In genomic region chr14:63543000-63543825, GRCh38 we compare ENCODE assay signal across 8 cellular contexts. TPM values are rescaled to one million over a fixed set of nuclear protein-coding genes. Genes with fewer than 3 reads are reported as not detected.
DNase-seq lines count a peak whose midpoint lies in the region; TF ChIP-seq lines count a peak whose summit lies in the region.

PPP2R5E (minus strand) TSS chr14:63543377; CDS start chr14:63539685, 3,692 bp downstream.

- H3K36me3 ChIP-seq in neuron (ENCODE audit: insufficient read depth, low read length) (peaks cover 19% of the 10 kb centered on the region), subcutaneous abdominal adipose tissue (ENCODE audit: control insufficient read depth in 5 of 5, insufficient read depth in 5 of 5, low read length in 5 of 5) (peaks cover 0 to 12% (median 8%) of the 10 kb centered on the region in 5 donors)

- H3K9me3 ChIP-seq in neuron (ENCODE audit: low read length) (no peaks in the 10 kb centered on the region), subcutaneous abdominal adipose tissue (ENCODE audit: control insufficient read depth in 5 of 5, low read length in 5 of 5) (no peaks in the 10 kb centered on the region)

- in situ Hi-C loops in SK-MEL-5 (cut with HindIII; ENCODE audit: low pct_unique_long_range_greater_than_20kb, low sequenced_read_pairs): no loop called here

- H3K27ac ChIP-seq in subcutaneous abdominal adipose tissue (ENCODE audit: low read depth, low read length): peak within 1 kb of the TSS; percentile 86

- DNase-seq in GF-D8 (lab: John Stamatoyannopoulos, UW) (peak; percentile 85), HEK293T (ENCODE audit: extremely low spot score) (peak; percentile 93), MV-4-11 (lab: John Stamatoyannopoulos, UW) (peak; percentile 98), SK-MEL-5 (ENCODE audit: low read depth, low spot score) (peak; percentile 98), foreskin melanocyte (peak; percentile 99)
- peak; percentile 98 for DNase-seq in activated naive CD4-positive, alpha-beta T cell treated with Interleukin-2 at 50 U/mL for 16 hours

- CTCF ChIA-PET in HEK293T (lab: Yijun Ruan, JAX): no interaction called here

- H3K4me1 ChIP-seq in neuron (ENCODE audit: insufficient read depth, low read length): peaks cover 10% of the 10 kb centered on the region
- peaks cover 0 to 34% (median 30%) of the 10 kb centered on the region in 5 donors for H3K4me1 ChIP-seq in subcutaneous abdominal adipose tissue (ENCODE audit: control insufficient read depth in 5 of 5, insufficient read depth in 5 of 5, low read length in 5 of 5)

- POLR2A ChIA-PET in HEK293T (lab: Yijun Ruan, JAX): interaction anchor here (0.6 to 3.3 kb wide), 29 partner anchors 8 to 234 kb away, joined by 3 to 18 read pairs (median 3); partner anchors contain the start of gene WDR89

- peak within 1 kb of the TSS; percentile 83 for H2AFZ ChIP-seq in neuron (ENCODE audit: low read depth, low read length)

- peak within 1 kb of the TSS; percentile 79 for H3K4me3 ChIP-seq in neuron (ENCODE audit: low read length)
- H3K4me3 ChIP-seq in subcutaneous abdominal adipose tissue (ENCODE audit: low read depth in 1 of 5, low read length in 5 of 5): peak within 1 kb of the TSS; percentile 84 to 94 (median 92)

- H3K27me3 ChIP-seq in neuron (ENCODE audit: insufficient read depth, low read length): no peaks in the 10 kb centered on the region
- H3K27me3 ChIP-seq in subcutaneous abdominal adipose tissue (ENCODE audit: control insufficient read depth in 5 of 5, insufficient read depth in 4 of 5, low read length in 5 of 5): no peaks in the 10 kb centered on the region

- H3K9ac ChIP-seq in subcutaneous abdominal adipose tissue (ENCODE audit: low read length in 5 of 5): peak within 1 kb of the TSS; percentile 89 to 97 (median 94)

TF ChIP-seq in HEK293T, 16 proteins besides CTCF, POLR2A, EP300 and RAD21:
- TF ChIP-seq NFRKB (IDR thresholded peaks at IDR 0.05) (no peak), PKNOX1 (IDR thresholded peaks at IDR 0.05) (peak; percentile 98), ELF4 (IDR thresholded peaks at IDR 0.05) (peak; percentile 43; the same call in 1 of the 2 replicates), L3MBTL2 (conservative IDR thresholded peaks at IDR 0.05) (peak; percentile 63)
TF ChIP-seq in HEK293T: peak in this region for 3.

RNA-seq across cellular contexts. Expression of gene PPP2R5E, which starts in this region (rescaled TPM):
- 13.3 and 14.4 TPM in 2 replicates for total RNA-seq in SK-MEL-5 (2014; rRNA removed; shearing (Covaris generic))
- 16.3 and 17.8 TPM in 2 replicates for polyA plus RNA-seq in SK-MEL-5 (2015; cell fraction: cytosol; rRNA removed)
- 8.9 and 9.2 TPM in 2 replicates for polyA plus RNA-seq in SK-MEL-5 (2015; cell fraction: nucleus; rRNA removed)

Comparison
In these comparisons a context has a peak if more than half of its experiments do, and no peak if none do; other contexts are left out.
1. Peak in every context shown above with its lines: DNase-seq, H3K4me3 ChIP-seq and H3K27ac ChIP-seq.